7 cellular contexts compared by ENCODE assay signal in genomic region chr14:63726499-63726898, GRCh38. TPM values are rescaled to one million over a fixed set of nuclear protein-coding genes. Genes with fewer than 3 reads are reported as not detected.
DNase-seq lines count a peak whose midpoint lies in the region; ATAC-seq, FAIRE-seq and TF ChIP-seq lines count a peak whose summit lies in the region.

No MANE protein-coding gene starts in this region.

- peak overlapping the region; percentile 93 to 98 (median 96) for H3K27ac ChIP-seq in Peyer's patch
- H3K27ac ChIP-seq in skeletal muscle tissue (ENCODE audit: low read depth, low read length), result no peak overlapping the region
- no peak overlapping the region for H3K27ac ChIP-seq in small intestine (ENCODE audit: low read depth in 1 of 2, low read length in 1 of 2)

- ATAC-seq in HG03108 (IDR thresholded peaks at IDR 0.05; ENCODE audit: unreplicated experiment) (no peak), HG03571 (IDR thresholded peaks at IDR 0.05; ENCODE audit: unreplicated experiment) (no peak)

- no peaks in the 10 kb centered on the region for H3K27me3 ChIP-seq in Peyer's patch
- no peaks in the 10 kb centered on the region for H3K27me3 ChIP-seq in skeletal muscle tissue (ENCODE audit: control insufficient read depth in 3 of 3, insufficient read depth in 3 of 3, low read length in 3 of 3)
- H3K27me3 ChIP-seq in small intestine (ENCODE audit: control insufficient read depth in 2 of 2, insufficient read depth in 2 of 2, low read length in 2 of 2), result no peaks in the 10 kb centered on the region

- H3K36me3 ChIP-seq in Peyer's patch (no peaks in the 10 kb centered on the region), skeletal muscle tissue (ENCODE audit: control insufficient read depth in 3 of 3, insufficient read depth in 3 of 3, low read length in 3 of 3) (peaks cover 0 to 2% (median 0%) of the 10 kb centered on the region in 3 donors), small intestine (ENCODE audit: control insufficient read depth in 2 of 2, insufficient read depth in 2 of 2, low read length in 2 of 2) (no peaks in the 10 kb centered on the region)

- peak overlapping the region; percentile 86 to 100 (median 97) for H3K4me3 ChIP-seq in Peyer's patch
- H3K4me3 ChIP-seq in foreskin fibroblast (ENCODE audit: low read depth in 1 of 2, low read length in 2 of 2), result peak overlapping the region; percentile 91 to 96
- H3K4me3 ChIP-seq in skeletal muscle tissue (ENCODE audit: low read length in 3 of 3), result peak overlapping the region; percentile 88 to 93 (median 92)
- peak overlapping the region in 1 of 2 donors; percentile 97 for H3K4me3 ChIP-seq in small intestine (ENCODE audit: low read depth in 1 of 2, low read length in 2 of 2)

- FAIRE-seq in H54 (lab: Jason Lieb, UNC) (peak; percentile 71), small intestine (lab: Jason Lieb, UNC) (no peak)

- H3K9me3 ChIP-seq in Peyer's patch (no peaks in the 10 kb centered on the region), skeletal muscle tissue (ENCODE audit: control insufficient read depth in 3 of 3, low read length in 3 of 3) (no peaks in the 10 kb centered on the region), small intestine (ENCODE audit: control insufficient read depth, low read depth) (no peaks in the 10 kb centered on the region)

- no peak for TF ChIP-seq CTCF in Peyer's patch (IDR thresholded peaks at IDR 0.05)
- TF ChIP-seq CTCF in foreskin fibroblast (IDR thresholded peaks at IDR 0.05; ENCODE audit: low read depth, low read length), result no peak

- DNase-seq in H54 (ENCODE audit: insufficient read length, low spot score) (no peak), Peyer's patch (no peak), foreskin fibroblast (peak in 1 of 2 donors; percentile 6), small intestine (no peak)

- peak overlapping the region; percentile 87 to 91 (median 89) for H3K9ac ChIP-seq in skeletal muscle tissue (ENCODE audit: low read depth in 1 of 3, low read length in 3 of 3)

- peaks cover 0 to 29% (median 0%) of the 10 kb centered on the region in 4 donors for H3K4me1 ChIP-seq in Peyer's patch
- H3K4me1 ChIP-seq in skeletal muscle tissue (ENCODE audit: control insufficient read depth in 3 of 3, insufficient read depth in 3 of 3, low read length in 3 of 3), result peaks cover 7 to 16% (median 9%) of the 10 kb centered on the region in 3 donors
- H3K4me1 ChIP-seq in small intestine (ENCODE audit: control insufficient read depth in 2 of 2, insufficient read depth in 1 of 2, low read depth in 1 of 2, low read length in 1 of 2), result peaks cover 0 to 1% of the 10 kb centered on the region in 2 donors

- 3 to 6% (median 4%) methylated on average over 5 of the region's 5 CpGs for WGBS in small intestine, 3 donors

- TF ChIP-seq POLR2A in H54 (IDR thresholded peaks at IDR 0.05; ENCODE audit: low read depth, low read length) (no peak), Peyer's patch (IDR thresholded peaks at IDR 0.05) (no peak)

RNA-seq across cellular contexts. Expression of gene SGPP1, which starts 1.4 kb away (rescaled TPM):
- total RNA-seq in Peyer's patch, result 10 to 100 TPM; 10.9 to 21.5 (median 16.4) TPM
- total RNA-seq in skeletal muscle tissue, result 13.0 TPM
- polyA plus RNA-seq in small intestine, result 1 to 10 TPM; 3.2 to 7.8 (median 4.7) TPM

Comparison
In these comparisons a context has a peak if more than half of its experiments do, and no peak if none do; other contexts are left out.
1. H3K27ac ChIP-seq: peak in Peyer's patch (4 of 4); none in skeletal muscle tissue (single experiment) and small intestine (0 of 2).